9 cellular contexts compared by ENCODE assay signal in the genomic region with DNA sequence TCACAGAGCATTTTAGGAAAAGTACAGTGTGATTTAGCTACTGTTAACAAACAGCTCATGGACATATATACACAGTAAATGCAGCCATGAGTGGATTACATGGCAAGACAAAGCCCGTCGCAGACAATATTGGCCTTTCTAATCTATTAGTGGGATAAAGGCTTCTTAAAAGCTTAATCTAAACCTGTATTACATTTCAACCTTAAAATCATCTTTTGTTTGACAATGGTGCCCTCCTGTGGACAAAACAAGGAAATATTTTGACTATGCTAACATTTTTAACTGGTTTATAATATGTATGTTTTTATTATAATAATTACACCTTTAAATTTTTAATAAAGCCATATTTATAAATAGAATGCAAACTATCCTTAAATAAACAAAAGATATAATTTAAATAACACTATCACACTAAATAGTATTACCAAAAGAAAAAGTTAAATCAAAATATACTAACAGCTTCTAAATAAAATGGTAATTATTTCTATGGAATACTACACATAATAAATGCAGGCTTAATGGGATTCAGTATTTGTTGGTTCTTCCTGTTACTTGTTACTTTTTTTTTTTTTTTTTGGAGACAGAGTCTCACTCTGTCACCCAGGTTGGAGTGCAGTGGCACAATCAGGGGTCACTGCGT. TPM values are rescaled to one million over a fixed set of nuclear protein-coding genes. Genes with fewer than 3 reads are reported as not detected.
DNase-seq lines count a peak whose midpoint lies in the region; ATAC-seq and TF ChIP-seq lines count a peak whose summit lies in the region.
"Had no signal": no experiment of that assay in that cellular context is flagged by ENCODE, and none has a peak within 500 bp of the region (broad histone marks: within the 10 kb centered on the region; RNA-seq: fewer than 3 reads in every experiment).

No MANE protein-coding gene starts in this region.

- ATAC-seq in GM18519 (IDR thresholded peaks at IDR 0.05; ENCODE audit: low FRiP score, unreplicated experiment) (peak; percentile 46), GM18867 (IDR thresholded peaks at IDR 0.05; ENCODE audit: unreplicated experiment) (no peak)

- TF ChIP-seq CTCF in AG10803 (conservative IDR thresholded peaks at IDR 0.05; ENCODE audit: low read length) (peak; percentile 56), fibroblast of the aortic adventitia (IDR thresholded peaks at IDR 0.05; ENCODE audit: insufficient read depth, low read length) (peak; percentile 42)

- no peak overlapping the region for H3K4me3 ChIP-seq in AG10803 (ENCODE audit: low read length)
- H3K4me3 ChIP-seq in fibroblast of the aortic adventitia (ENCODE audit: low read depth, low read length) = no peak overlapping the region

- DNase-seq in AG10803 (ENCODE audit: low read depth) = peak; percentile 34
- DNase-seq in RPMI7951 (ENCODE audit: low read depth) = peak; percentile 37
- DNase-seq in fibroblast of the aortic adventitia (ENCODE audit: low read depth) = peak; percentile 68
- DNase-seq in superior temporal gyrus (ENCODE audit: extremely low spot score) = peak; percentile 80
- DNase-seq in NCI-H2029 treated with DMSO at 0.1 percent for 48 hours (lab: John Stamatoyannopoulos, UW) = no peak
- no peak for DNase-seq in COLO668 (lab: John Stamatoyannopoulos, UW; ENCODE audit: unreplicated experiment)

RNA-seq across cellular contexts. Expression of a gene that starts 38.6 kb away (rescaled TPM):
- not detected in 2 replicates for total RNA-seq in RPMI7951 (2014; rRNA removed; shearing (Covaris generic))
- total RNA-seq in fibroblast of the aortic adventitia (ENCODE audit: low replicate concordance) = not detected in 2 replicates
- total RNA-seq: subcutaneous adipose tissue had no signal

Comparison
In these comparisons a context has a peak if more than half of its experiments do, and no peak if none do; other contexts are left out.
1. DNase-seq: peak in AG10803 (single experiment), RPMI7951 (single experiment), fibroblast of the aortic adventitia (single experiment) and superior temporal gyrus (single experiment); none in NCI-H2029 treated with DMSO at 0.1 percent for 48 hours (single experiment) and COLO668 (single experiment).